In genomic region chr10:52463831-52464230, GRCh38 we compare ENCODE assay signal across 1 cellular context.
TF ChIP-seq lines count a peak whose summit lies in the region.

No MANE protein-coding gene starts in this region.

TF ChIP-seq in H1, 55 proteins besides CTCF, POLR2A, EP300 and RAD21 (continued from another document):
- TF ChIP-seq CHD7 (IDR thresholded peaks at IDR 0.05; ENCODE audit: insufficient replicate concordance, low read length) (no peak), BACH1 (IDR thresholded peaks at IDR 0.05; ENCODE audit: low read length) (no peak), ATF2 (IDR thresholded peaks at IDR 0.05; ENCODE audit: low read length) (no peak), MAX (IDR thresholded peaks at IDR 0.05) (no peak)
